ENCODE assay signal across 37 cellular contexts in the genomic region with DNA sequence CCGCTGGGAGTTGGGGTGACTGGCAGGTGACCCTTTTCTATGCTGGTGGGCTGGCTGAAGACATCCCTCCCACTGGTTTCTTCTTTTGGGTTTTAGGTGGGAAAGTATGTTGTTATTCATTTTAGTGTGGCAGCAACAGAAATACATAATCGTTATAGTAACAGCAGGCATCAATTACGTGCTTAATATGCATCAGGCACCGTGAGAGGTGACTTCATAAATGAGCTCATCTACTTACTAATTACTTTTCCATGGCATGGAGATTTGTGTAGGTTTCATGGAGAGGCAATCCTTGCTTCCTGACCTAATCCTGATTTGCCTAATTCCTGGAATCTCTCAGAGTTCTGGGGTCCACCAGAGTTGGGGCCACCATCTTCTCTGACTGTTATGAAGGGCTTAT. TPM values are rescaled to one million over a fixed set of nuclear protein-coding genes. Genes with fewer than 3 reads are reported as not detected.
"Had no signal": no experiment of that assay in that cellular context is flagged by ENCODE, and none has a peak within 500 bp of the region (broad histone marks: within the 10 kb centered on the region; RNA-seq: fewer than 3 reads in every experiment).

No MANE protein-coding gene starts in this region.

- H3K4me1 ChIP-seq: foreskin keratinocyte, gastroesophageal sphincter, heart left ventricle, left lung, neural progenitor cell, prostate gland, right atrium auricular region, suprapubic skin, thyroid gland, vagina had no signal

- DNase-seq: cortex of kidney; effector CD4-positive, alpha-beta T cell; endodermal cell; foreskin keratinocyte; heart left ventricle; left cardiac atrium; left lung; mesenchymal stem cell; mucosa of descending colon; naive thymus-derived CD4-positive, alpha-beta T cell; stimulated activated CD4-positive, alpha-beta T cell treated with anti-CD3 and anti-CD28 coated beads, Interleukin-12 subunit alpha, Interleukin-12 subunit beta, amount 100 ng/mL, for 4 hours; stimulated activated CD4-positive, alpha-beta T cell treated with anti-CD3 and anti-CD28 coated beads, Interleukin-1b, Interleukin-23, amount 100 ng/mL, for 48 hours; stimulated activated CD4-positive, alpha-beta T cell treated with anti-CD3 and anti-CD28 coated beads, Interleukin-4, amount 100 ng/mL, for 1 hour; stimulated activated CD8-positive, alpha-beta memory T cell treated with anti-CD3 and anti-CD28 coated beads, Interleukin-4, amount 100 ng/mL, for 48 hours; thyroid gland; trophoblast cell had no signal

- H3K27ac Mint-ChIP-seq: endodermal cell; mesothelial cell of epicardium; nephron; neural progenitor cell; stimulated activated naive CD8-positive, alpha-beta T cell treated with anti-CD3 and anti-CD28 coated beads, Interleukin-15, Interleukin-2, amounts not matched to agents 100 ng/mL and 50 ng/mL, for 24 hours had no signal

- H3K4me3 Mint-ChIP-seq: endodermal cell; mesothelial cell of epicardium; naive thymus-derived CD4-positive, alpha-beta T cell; nephron; neural progenitor cell; stimulated activated naive CD8-positive, alpha-beta T cell treated with anti-CD3 and anti-CD28 coated beads, Interleukin-15, Interleukin-2, amounts not matched to agents 100 ng/mL and 50 ng/mL, for 24 hours had no signal

- H3K4me3 ChIP-seq: gastroesophageal sphincter, heart left ventricle, hepatocyte, left lung, mucosa of descending colon, neural progenitor cell, prostate gland, right atrium auricular region, smooth muscle cell, suprapubic skin, thyroid gland, vagina had no signal

- H3K9me3 ChIP-seq: gastroesophageal sphincter, heart left ventricle, left lung, mucosa of descending colon, prostate gland, right atrium auricular region, suprapubic skin, thyroid gland, vagina had no signal

- ATAC-seq: esophagus mucosa; foreskin keratinocyte; gastroesophageal sphincter; heart left ventricle; left cardiac atrium; left lung; mucosa of descending colon; naive thymus-derived CD4-positive, alpha-beta T cell; sciatic nerve had no signal

- H3K79me2 ChIP-seq: hepatocyte had no signal

- H3K27me3 Mint-ChIP-seq: naive thymus-derived CD4-positive, alpha-beta T cell; stimulated activated naive CD8-positive, alpha-beta T cell treated with anti-CD3 and anti-CD28 coated beads, Interleukin-15, Interleukin-2, amounts not matched to agents 100 ng/mL and 50 ng/mL, for 24 hours had no signal

- H3K4me2 ChIP-seq: hepatocyte, neural progenitor cell, smooth muscle cell had no signal

- H3K9me3 Mint-ChIP-seq: endodermal cell; mesothelial cell of epicardium; nephron; neural progenitor cell; stimulated activated naive CD8-positive, alpha-beta T cell treated with anti-CD3 and anti-CD28 coated beads, Interleukin-15, Interleukin-2, amounts not matched to agents 100 ng/mL and 50 ng/mL, for 24 hours had no signal

- H3K36me3 Mint-ChIP-seq: neural progenitor cell had no signal

- H3K4me1 Mint-ChIP-seq: nephron, neural progenitor cell had no signal

- H3K9ac ChIP-seq: neural progenitor cell had no signal

- H3K36me3 ChIP-seq: gastroesophageal sphincter, left lung, neural progenitor cell, prostate gland, right atrium auricular region, thyroid gland, vagina had no signal

- H3K27me3 ChIP-seq: foreskin keratinocyte, heart left ventricle, hepatocyte, left lung, neural progenitor cell, right atrium auricular region, suprapubic skin, thyroid gland, vagina had no signal

- H3K27ac ChIP-seq: epithelial cell of prostate, foreskin keratinocyte, gastroesophageal sphincter, heart left ventricle, hepatocyte, left lung, neural progenitor cell, prostate gland, right atrium auricular region, suprapubic skin, thyroid gland, vagina had no signal

- H2AFZ ChIP-seq: hepatocyte, neural progenitor cell had no signal

RNA-seq across cellular contexts. Expression of gene CELA1, which starts 13.4 kb away (rescaled TPM):
- total RNA-seq: dermis microvascular lymphatic vessel endothelial cell, endodermal cell, esophagus mucosa, fibroblast of lung, foreskin keratinocyte, gastroesophageal sphincter, heart left ventricle, hepatocyte, kidney epithelial cell, left cardiac atrium, left lung, lower leg skin, lung microvascular endothelial cell, mesothelial cell of epicardium, mucosa of descending colon, osteocyte, prostate gland, right atrium auricular region, sciatic nerve, smooth muscle cell, suprapubic skin, thyroid gland, ureter, vagina had no signal
- polyA plus RNA-seq: fibroblast of lung, foreskin keratinocyte, heart left ventricle, hepatocyte, smooth muscle cell had no signal

RNA-seq across cellular contexts. Expression of gene BIN2, which starts 35.9 kb away (rescaled TPM):
- total RNA-seq: dermis microvascular lymphatic vessel endothelial cell, endodermal cell, fibroblast of lung, foreskin keratinocyte, kidney epithelial cell, lung microvascular endothelial cell, osteocyte, smooth muscle cell had no signal
- polyA plus RNA-seq: fibroblast of lung, foreskin keratinocyte, hepatocyte, smooth muscle cell had no signal
